ENCODE assay signal across 1 cellular context in the genomic region with DNA sequence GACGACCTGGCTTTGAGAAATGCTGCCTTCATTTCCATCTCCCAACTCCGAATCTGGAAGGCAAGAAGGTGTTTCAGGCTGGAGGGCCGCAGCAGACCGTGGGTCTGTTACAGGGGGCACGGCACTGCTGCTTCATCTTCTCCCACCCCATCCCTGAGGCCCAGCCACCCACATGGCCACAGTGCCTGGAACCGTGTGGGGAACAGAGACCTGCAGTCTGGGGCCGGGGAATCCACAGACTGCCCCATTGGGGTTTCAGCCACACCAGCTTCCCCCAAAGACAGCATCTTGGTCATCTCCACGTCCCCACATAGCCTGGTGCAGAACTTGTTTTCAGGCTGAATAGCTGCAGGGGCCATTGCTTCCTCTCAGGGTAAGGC.
TF ChIP-seq lines count a peak whose summit lies in the region.

No MANE protein-coding gene starts in this region.

TF ChIP-seq in GM23338, 12 proteins besides CTCF, POLR2A, EP300 and RAD21 (continued from another document):
- TF ChIP-seq, protein P1, sequence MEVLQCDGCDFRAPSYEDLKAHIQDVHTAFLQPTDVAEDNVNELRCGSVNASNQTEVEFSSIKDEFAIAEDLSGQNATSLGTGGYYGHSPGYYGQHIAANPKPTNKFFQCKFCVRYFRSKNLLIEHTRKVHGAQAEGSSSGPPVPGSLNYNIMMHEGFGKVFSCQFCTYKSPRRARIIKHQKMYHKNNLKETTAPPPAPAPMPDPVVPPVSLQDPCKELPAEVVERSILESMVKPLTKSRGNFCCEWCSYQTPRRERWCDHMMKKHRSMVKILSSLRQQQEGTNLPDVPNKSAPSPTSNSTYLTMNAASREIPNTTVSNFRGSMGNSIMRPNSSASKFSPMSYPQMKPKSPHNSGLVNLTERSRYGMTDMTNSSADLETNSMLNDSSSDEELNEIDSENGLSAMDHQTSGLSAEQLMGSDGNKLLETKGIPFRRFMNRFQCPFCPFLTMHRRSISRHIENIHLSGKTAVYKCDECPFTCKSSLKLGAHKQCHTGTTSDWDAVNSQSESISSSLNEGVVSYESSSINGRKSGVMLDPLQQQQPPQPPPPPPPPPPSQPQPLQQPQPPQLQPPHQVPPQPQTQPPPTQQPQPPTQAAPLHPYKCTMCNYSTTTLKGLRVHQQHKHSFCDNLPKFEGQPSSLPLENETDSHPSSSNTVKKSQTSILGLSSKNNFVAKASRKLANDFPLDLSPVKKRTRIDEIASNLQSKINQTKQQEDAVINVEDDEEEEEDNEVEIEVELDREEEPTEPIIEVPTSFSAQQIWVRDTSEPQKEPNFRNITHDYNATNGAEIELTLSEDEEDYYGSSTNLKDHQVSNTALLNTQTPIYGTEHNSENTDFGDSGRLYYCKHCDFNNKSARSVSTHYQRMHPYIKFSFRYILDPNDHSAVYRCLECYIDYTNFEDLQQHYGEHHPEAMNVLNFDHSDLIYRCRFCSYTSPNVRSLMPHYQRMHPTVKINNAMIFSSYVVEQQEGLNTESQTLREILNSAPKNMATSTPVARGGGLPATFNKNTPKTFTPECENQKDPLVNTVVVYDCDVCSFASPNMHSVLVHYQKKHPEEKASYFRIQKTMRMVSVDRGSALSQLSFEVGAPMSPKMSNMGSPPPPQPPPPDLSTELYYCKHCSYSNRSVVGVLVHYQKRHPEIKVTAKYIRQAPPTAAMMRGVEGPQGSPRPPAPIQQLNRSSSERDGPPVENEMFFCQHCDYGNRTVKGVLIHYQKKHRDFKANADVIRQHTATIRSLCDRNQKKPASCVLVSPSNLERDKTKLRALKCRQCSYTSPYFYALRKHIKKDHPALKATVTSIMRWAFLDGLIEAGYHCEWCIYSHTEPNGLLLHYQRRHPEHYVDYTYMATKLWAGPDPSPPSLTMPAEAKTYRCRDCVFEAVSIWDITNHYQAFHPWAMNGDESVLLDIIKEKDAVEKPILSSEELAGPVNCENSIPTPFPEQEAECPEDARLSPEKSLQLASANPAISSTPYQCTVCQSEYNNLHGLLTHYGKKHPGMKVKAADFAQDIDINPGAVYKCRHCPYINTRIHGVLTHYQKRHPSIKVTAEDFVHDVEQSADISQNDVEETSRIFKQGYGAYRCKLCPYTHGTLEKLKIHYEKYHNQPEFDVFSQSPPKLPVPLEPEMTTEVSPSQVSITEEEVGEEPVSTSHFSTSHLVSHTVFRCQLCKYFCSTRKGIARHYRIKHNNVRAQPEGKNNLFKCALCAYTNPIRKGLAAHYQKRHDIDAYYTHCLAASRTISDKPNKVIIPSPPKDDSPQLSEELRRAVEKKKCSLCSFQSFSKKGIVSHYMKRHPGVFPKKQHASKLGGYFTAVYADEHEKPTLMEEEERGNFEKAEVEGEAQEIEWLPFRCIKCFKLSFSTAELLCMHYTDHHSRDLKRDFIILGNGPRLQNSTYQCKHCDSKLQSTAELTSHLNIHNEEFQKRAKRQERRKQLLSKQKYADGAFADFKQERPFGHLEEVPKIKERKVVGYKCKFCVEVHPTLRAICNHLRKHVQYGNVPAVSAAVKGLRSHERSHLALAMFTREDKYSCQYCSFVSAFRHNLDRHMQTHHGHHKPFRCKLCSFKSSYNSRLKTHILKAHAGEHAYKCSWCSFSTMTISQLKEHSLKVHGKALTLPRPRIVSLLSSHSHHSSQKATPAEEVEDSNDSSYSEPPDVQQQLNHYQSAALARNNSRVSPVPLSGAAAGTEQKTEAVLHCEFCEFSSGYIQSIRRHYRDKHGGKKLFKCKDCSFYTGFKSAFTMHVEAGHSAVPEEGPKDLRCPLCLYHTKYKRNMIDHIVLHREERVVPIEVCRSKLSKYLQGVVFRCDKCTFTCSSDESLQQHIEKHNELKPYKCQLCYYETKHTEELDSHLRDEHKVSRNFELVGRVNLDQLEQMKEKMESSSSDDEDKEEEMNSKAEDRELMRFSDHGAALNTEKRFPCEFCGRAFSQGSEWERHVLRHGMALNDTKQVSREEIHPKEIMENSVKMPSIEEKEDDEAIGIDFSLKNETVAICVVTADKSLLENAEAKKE (CRISPR knock-in tag; IDR thresholded peaks at IDR 0.05) = no peak
- TF ChIP-seq, protein P2, sequence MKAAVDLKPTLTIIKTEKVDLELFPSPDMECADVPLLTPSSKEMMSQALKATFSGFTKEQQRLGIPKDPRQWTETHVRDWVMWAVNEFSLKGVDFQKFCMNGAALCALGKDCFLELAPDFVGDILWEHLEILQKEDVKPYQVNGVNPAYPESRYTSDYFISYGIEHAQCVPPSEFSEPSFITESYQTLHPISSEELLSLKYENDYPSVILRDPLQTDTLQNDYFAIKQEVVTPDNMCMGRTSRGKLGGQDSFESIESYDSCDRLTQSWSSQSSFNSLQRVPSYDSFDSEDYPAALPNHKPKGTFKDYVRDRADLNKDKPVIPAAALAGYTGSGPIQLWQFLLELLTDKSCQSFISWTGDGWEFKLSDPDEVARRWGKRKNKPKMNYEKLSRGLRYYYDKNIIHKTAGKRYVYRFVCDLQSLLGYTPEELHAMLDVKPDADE (IDR thresholded peaks at IDR 0.05) = no peak
- TF ChIP-seq, protein P3, sequence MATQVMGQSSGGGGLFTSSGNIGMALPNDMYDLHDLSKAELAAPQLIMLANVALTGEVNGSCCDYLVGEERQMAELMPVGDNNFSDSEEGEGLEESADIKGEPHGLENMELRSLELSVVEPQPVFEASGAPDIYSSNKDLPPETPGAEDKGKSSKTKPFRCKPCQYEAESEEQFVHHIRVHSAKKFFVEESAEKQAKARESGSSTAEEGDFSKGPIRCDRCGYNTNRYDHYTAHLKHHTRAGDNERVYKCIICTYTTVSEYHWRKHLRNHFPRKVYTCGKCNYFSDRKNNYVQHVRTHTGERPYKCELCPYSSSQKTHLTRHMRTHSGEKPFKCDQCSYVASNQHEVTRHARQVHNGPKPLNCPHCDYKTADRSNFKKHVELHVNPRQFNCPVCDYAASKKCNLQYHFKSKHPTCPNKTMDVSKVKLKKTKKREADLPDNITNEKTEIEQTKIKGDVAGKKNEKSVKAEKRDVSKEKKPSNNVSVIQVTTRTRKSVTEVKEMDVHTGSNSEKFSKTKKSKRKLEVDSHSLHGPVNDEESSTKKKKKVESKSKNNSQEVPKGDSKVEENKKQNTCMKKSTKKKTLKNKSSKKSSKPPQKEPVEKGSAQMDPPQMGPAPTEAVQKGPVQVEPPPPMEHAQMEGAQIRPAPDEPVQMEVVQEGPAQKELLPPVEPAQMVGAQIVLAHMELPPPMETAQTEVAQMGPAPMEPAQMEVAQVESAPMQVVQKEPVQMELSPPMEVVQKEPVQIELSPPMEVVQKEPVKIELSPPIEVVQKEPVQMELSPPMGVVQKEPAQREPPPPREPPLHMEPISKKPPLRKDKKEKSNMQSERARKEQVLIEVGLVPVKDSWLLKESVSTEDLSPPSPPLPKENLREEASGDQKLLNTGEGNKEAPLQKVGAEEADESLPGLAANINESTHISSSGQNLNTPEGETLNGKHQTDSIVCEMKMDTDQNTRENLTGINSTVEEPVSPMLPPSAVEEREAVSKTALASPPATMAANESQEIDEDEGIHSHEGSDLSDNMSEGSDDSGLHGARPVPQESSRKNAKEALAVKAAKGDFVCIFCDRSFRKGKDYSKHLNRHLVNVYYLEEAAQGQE (IDR thresholded peaks at IDR 0.05; ENCODE audit: unreplicated experiment) = no peak
- no peak for TF ChIP-seq POLR2AphosphoS5 (IDR thresholded peaks at IDR 0.05; ENCODE audit: low read depth)
